ENCODE assay signal across 8 cellular contexts in the genomic region with DNA sequence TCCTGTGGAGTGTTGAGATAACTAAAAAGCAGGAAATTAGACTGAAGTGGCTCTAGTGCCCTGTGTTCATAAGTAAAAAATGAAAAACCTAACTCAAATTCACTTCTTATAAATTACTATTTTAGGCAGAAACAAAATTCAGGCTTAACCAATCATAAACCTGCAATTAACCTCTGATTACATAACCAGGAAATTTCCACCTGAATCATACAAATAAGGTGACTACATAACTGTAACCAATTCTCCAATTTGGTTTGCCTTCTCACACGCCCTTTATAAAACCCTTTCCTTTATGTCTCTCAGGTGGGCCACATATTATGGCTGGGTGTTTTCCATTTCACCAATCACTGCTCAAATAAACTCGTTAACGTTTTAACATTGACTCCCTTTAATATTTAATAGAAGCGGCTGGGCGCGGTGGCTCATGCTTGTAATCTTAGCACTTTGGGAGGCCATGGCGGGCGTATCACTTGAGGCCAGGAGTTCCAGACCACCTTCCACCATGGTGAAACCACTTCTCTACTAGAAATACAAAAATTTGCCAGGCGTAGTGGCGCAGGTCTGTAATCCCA. TPM values are rescaled to one million over a fixed set of nuclear protein-coding genes. Genes with fewer than 3 reads are reported as not detected.
DNase-seq lines count a peak whose midpoint lies in the region; ATAC-seq and TF ChIP-seq lines count a peak whose summit lies in the region.

No MANE protein-coding gene starts in this region.

- CTCF ChIA-PET in activated naive CD4-positive, alpha-beta T cell treated with anti-CD3 and anti-CD28 coated beads, Interleukin-2, amount 10 ng/mL, durations not matched to agents 7 days and 5 days (lab: Charles Lee), result no interaction called here
- CTCF ChIA-PET in activated CD4-positive, alpha-beta memory T cell treated with anti-CD3 and anti-CD28 coated beads, Interleukin-2, amount 10 ng/mL, durations not matched to agents 7 days and 5 days (lab: Charles Lee), result interaction anchor here (0.9 to 1.1 kb wide), 2 partner anchors 11 to 20 kb away, joined by 3 to 7 read pairs; no protein-coding TSS in a partner anchor

- no peak for DNase-seq in activated naive CD4-positive, alpha-beta T cell treated with anti-CD3 and anti-CD28 coated beads, Interleukin-2, amount 10 ng/mL, durations not matched to agents 7 days and 5 days
- DNase-seq in activated naive CD4-positive, alpha-beta T cell (lab: John Stamatoyannopoulos, UW), result no peak
- peak; percentile 25 for DNase-seq in activated CD4-positive, alpha-beta memory T cell treated with anti-CD3 and anti-CD28 coated beads, Interleukin-2, amount 10 ng/mL, durations not matched to agents 7 days and 5 days
- DNase-seq in glutamatergic neuron (no peak), gastrocnemius medialis (no peak), omental fat pad (ENCODE audit: low spot score) (no peak), medulla oblongata (ENCODE audit: extremely low spot score) (no peak)

- peak overlapping the region; percentile 83 to 98 (median 92) for H3K4me3 ChIP-seq in gastrocnemius medialis

- H3K27ac Mint-ChIP-seq in activated naive CD4-positive, alpha-beta T cell treated with anti-CD3 and anti-CD28 coated beads, Interleukin-2, amount 10 ng/mL, durations not matched to agents 7 days and 5 days, result peak overlapping the region; percentile 94
- H3K27ac Mint-ChIP-seq in activated CD4-positive, alpha-beta memory T cell treated with anti-CD3 and anti-CD28 coated beads, Interleukin-2, amount 10 ng/mL, durations not matched to agents 7 days and 5 days, result peak overlapping the region; percentile 92
- H3K27ac Mint-ChIP-seq in glutamatergic neuron (ENCODE audit: unreplicated experiment), result peak overlapping the region; percentile 95

- no peaks in the 10 kb centered on the region for H3K9me3 ChIP-seq in gastrocnemius medialis

- TF ChIP-seq CTCF in glutamatergic neuron (IDR thresholded peaks at IDR 0.05; ENCODE audit: partially characterized antibody, unreplicated experiment) (no peak), gastrocnemius medialis (IDR thresholded peaks at IDR 0.05 in 4 of 5, conservative IDR thresholded peaks at IDR 0.05 in 1 of 5) (peak in 1 of 5 experiments; percentile 19), omental fat pad (IDR thresholded peaks at IDR 0.05) (no peak)

- H3K27me3 Mint-ChIP-seq in activated naive CD4-positive, alpha-beta T cell treated with anti-CD3 and anti-CD28 coated beads, Interleukin-2, amount 10 ng/mL, durations not matched to agents 7 days and 5 days, result no peaks in the 10 kb centered on the region
- H3K27me3 Mint-ChIP-seq in activated CD4-positive, alpha-beta memory T cell treated with anti-CD3 and anti-CD28 coated beads, Interleukin-2, amount 10 ng/mL, durations not matched to agents 7 days and 5 days, result no peaks in the 10 kb centered on the region
- peaks cover 5% of the 10 kb centered on the region for H3K27me3 Mint-ChIP-seq in glutamatergic neuron (ENCODE audit: unreplicated experiment)

- H3K27me3 ChIP-seq in gastrocnemius medialis, result no peaks in the 10 kb centered on the region

- H3K36me3 Mint-ChIP-seq in activated naive CD4-positive, alpha-beta T cell treated with anti-CD3 and anti-CD28 coated beads, Interleukin-2, amount 10 ng/mL, durations not matched to agents 7 days and 5 days, result peaks cover 33% of the 10 kb centered on the region
- peaks cover 41% of the 10 kb centered on the region for H3K36me3 Mint-ChIP-seq in activated CD4-positive, alpha-beta memory T cell treated with anti-CD3 and anti-CD28 coated beads, Interleukin-2, amount 10 ng/mL, durations not matched to agents 7 days and 5 days (ENCODE audit: low read depth)
- peaks cover 13% of the 10 kb centered on the region for H3K36me3 Mint-ChIP-seq in glutamatergic neuron (ENCODE audit: unreplicated experiment)

- H3K4me1 Mint-ChIP-seq in activated naive CD4-positive, alpha-beta T cell treated with anti-CD3 and anti-CD28 coated beads, Interleukin-2, amount 10 ng/mL, durations not matched to agents 7 days and 5 days, result peaks cover 33% of the 10 kb centered on the region
- H3K4me1 Mint-ChIP-seq in activated CD4-positive, alpha-beta memory T cell treated with anti-CD3 and anti-CD28 coated beads, Interleukin-2, amount 10 ng/mL, durations not matched to agents 7 days and 5 days, result peaks cover 21% of the 10 kb centered on the region
- H3K4me1 Mint-ChIP-seq in glutamatergic neuron (ENCODE audit: low read depth, unreplicated experiment), result peaks cover 24% of the 10 kb centered on the region

- POLR2A ChIA-PET in activated CD4-positive, alpha-beta memory T cell treated with anti-CD3 and anti-CD28 coated beads, Interleukin-2, amount 10 ng/mL, durations not matched to agents 7 days and 5 days (lab: Charles Lee), result interaction anchor here (0.7 to 2.6 kb wide), 12 partner anchors 9 to 1437 kb away, joined by 3 to 43 read pairs (median 7); a partner anchor contains a TSS

- in situ Hi-C loops in gastrocnemius medialis (cut with MboI; ENCODE audit: low sequenced_read_pairs in 4 of 4), result loop anchor here in 1 of 4 donors (25.0 kb wide), 1 partner anchor 114 kb away; a partner anchor contains a TSS

- H3K4me3 Mint-ChIP-seq in activated naive CD4-positive, alpha-beta T cell treated with anti-CD3 and anti-CD28 coated beads, Interleukin-2, amount 10 ng/mL, durations not matched to agents 7 days and 5 days, result peak overlapping the region; percentile 92
- H3K4me3 Mint-ChIP-seq in activated CD4-positive, alpha-beta memory T cell treated with anti-CD3 and anti-CD28 coated beads, Interleukin-2, amount 10 ng/mL, durations not matched to agents 7 days and 5 days, result peak overlapping the region; percentile 96
- peak overlapping the region; percentile 98 for H3K4me3 Mint-ChIP-seq in glutamatergic neuron (ENCODE audit: unreplicated experiment)

- intact Hi-C loops in gastrocnemius medialis (cut with DNase I; ENCODE audit: low total_unique reads), result loop anchor here (2.0 kb wide), 1 partner anchor 122 kb away; a partner anchor contains a TSS

- peaks cover 23% of the 10 kb centered on the region for H3K9me3 Mint-ChIP-seq in activated naive CD4-positive, alpha-beta T cell treated with anti-CD3 and anti-CD28 coated beads, Interleukin-2, amount 10 ng/mL, durations not matched to agents 7 days and 5 days
- H3K9me3 Mint-ChIP-seq in activated CD4-positive, alpha-beta memory T cell treated with anti-CD3 and anti-CD28 coated beads, Interleukin-2, amount 10 ng/mL, durations not matched to agents 7 days and 5 days, result peaks cover 27% of the 10 kb centered on the region
- H3K9me3 Mint-ChIP-seq in glutamatergic neuron (ENCODE audit: unreplicated experiment), result peaks cover 14% of the 10 kb centered on the region

- H3K4me1 ChIP-seq in gastrocnemius medialis, result peaks cover 0 to 5% of the 10 kb centered on the region in 2 donors

- peak overlapping the region; percentile 78 to 88 (median 85) for H3K27ac ChIP-seq in gastrocnemius medialis

- H3K36me3 ChIP-seq in gastrocnemius medialis, result peaks cover 0 to 11% of the 10 kb centered on the region in 2 donors

- TF ChIP-seq POLR2A in gastrocnemius medialis (IDR thresholded peaks at IDR 0.05), result no peak

- ATAC-seq in gastrocnemius medialis (no peak), omental fat pad (ENCODE audit: low FRiP score) (no peak), HG02642 (IDR thresholded peaks at IDR 0.05; ENCODE audit: poor library complexity, unreplicated experiment) (no peak)

RNA-seq across cellular contexts. Expression of a gene that starts 22.9 kb away (rescaled TPM):
- total RNA-seq in activated CD4-positive, alpha-beta memory T cell treated with anti-CD3 and anti-CD28 coated beads, Interleukin-2, amount 10 ng/mL, durations not matched to agents 7 days and 5 days, result 10 to 100 TPM; 10.5 to 10.9 TPM
- 14.6 TPM for total RNA-seq in glutamatergic neuron (ENCODE audit: unreplicated experiment)
- under 1 TPM in 3 of 4 donors, not detected in 1; 0.20 to 0.62 (median 0.46) TPM for total RNA-seq in gastrocnemius medialis
- 1 to 10 TPM; 1.3 to 4.9 (median 3.1) TPM for total RNA-seq in omental fat pad
